In genomic region chr2:160254363-160254762, GRCh38 we compare ENCODE assay signal across 21 cellular contexts. TPM values are rescaled to one million over a fixed set of nuclear protein-coding genes. Genes with fewer than 3 reads are reported as not detected.
DNase-seq lines count a peak whose midpoint lies in the region; ATAC-seq and TF ChIP-seq lines count a peak whose summit lies in the region.
"Had no signal": no experiment of that assay in that cellular context is flagged by ENCODE, and none has a peak within 500 bp of the region (broad histone marks: within the 10 kb centered on the region; RNA-seq: fewer than 3 reads in every experiment).

No MANE protein-coding gene starts in this region.

- CTCF ChIA-PET in HEK293 (lab: Yijun Ruan, JAX), result interaction anchor here (0.6 to 2.0 kb wide), 4 partner anchors 16 to 716 kb away, joined by 3 to 10 read pairs (median 6); no protein-coding TSS in a partner anchor

- H3K9ac ChIP-seq in mesenchymal stem cell (ENCODE audit: low read length), result no peak overlapping the region

- no peak overlapping the region for H2BK12ac ChIP-seq in mesenchymal stem cell (ENCODE audit: low read length in 2 of 2)

- no peaks in the 10 kb centered on the region for H3K36me3 ChIP-seq in HEK293 (ENCODE audit: control insufficient read depth in 2 of 2, insufficient read depth in 1 of 2, low read length in 2 of 2)
- no peaks in the 10 kb centered on the region for H3K36me3 ChIP-seq in SJCRH30
- H3K36me3 ChIP-seq in mesenchymal stem cell (ENCODE audit: control insufficient read depth in 1 of 2, insufficient read depth in 2 of 2, low read depth in 1 of 2, low read length in 2 of 2), result no peaks in the 10 kb centered on the region
- no peaks in the 10 kb centered on the region for H3K36me3 ChIP-seq in right atrium auricular region
- H3K36me3 ChIP-seq: BE2C had no signal

- H3K27ac ChIP-seq in HEK293 (ENCODE audit: extremely low read depth, low read depth, low read length) (no peak overlapping the region), SJCRH30 (peak overlapping the region; percentile 79), mesenchymal stem cell (ENCODE audit: low read length, poor library complexity, severe bottlenecking) (peak overlapping the region; percentile 96), right atrium auricular region (no peak overlapping the region)
- H3K27ac ChIP-seq: RWPE1 had no signal

- H3K4me1 ChIP-seq in HEK293 (ENCODE audit: control insufficient read depth, insufficient read depth, low read length), result no peaks in the 10 kb centered on the region
- peaks cover 45% of the 10 kb centered on the region for H3K4me1 ChIP-seq in SJCRH30
- H3K4me1 ChIP-seq in mesenchymal stem cell (ENCODE audit: control insufficient read depth, insufficient read depth, low read depth, low read length), result peaks cover 10% of the 10 kb centered on the region
- peaks cover 0 to 29% of the 10 kb centered on the region in 2 donors for H3K4me1 ChIP-seq in right atrium auricular region
- H3K4me1 ChIP-seq: BE2C had no signal

- H2BK120ac ChIP-seq in mesenchymal stem cell (ENCODE audit: low read depth, low read length), result no peak overlapping the region

- no peak overlapping the region for H3K14ac ChIP-seq in mesenchymal stem cell (ENCODE audit: low read length in 2 of 2)

- no peak overlapping the region for H3K27ac Mint-ChIP-seq in T-helper 2 cell treated with Interferon-gamma antibody and Interleukin-4, amounts not matched to agents 5 μg/mL and 100 μg/mL, for 36 hours
- H3K27ac Mint-ChIP-seq: CD4-positive, CD25-positive, alpha-beta regulatory T cell; GM23338 had no signal

- H4K8ac ChIP-seq in mesenchymal stem cell (ENCODE audit: low read length), result no peak overlapping the region

- H3K79me1 ChIP-seq in mesenchymal stem cell (replicated peaks; ENCODE audit: low read length, poor library complexity, severe bottlenecking), result peaks cover 4% of the 10 kb centered on the region

- H2BK5ac ChIP-seq in mesenchymal stem cell (ENCODE audit: low read depth, low read length, poor library complexity, severe bottlenecking), result peak overlapping the region; percentile 88

- H2AFZ ChIP-seq in mesenchymal stem cell (ENCODE audit: low read depth, low read length), result no peak overlapping the region
- H2AFZ ChIP-seq: GM23338 had no signal

- no peaks in the 10 kb centered on the region for H3K36me3 Mint-ChIP-seq in T-helper 2 cell treated with Interferon-gamma antibody and Interleukin-4, amounts not matched to agents 5 μg/mL and 100 μg/mL, for 36 hours (ENCODE audit: low read depth)
- H3K36me3 Mint-ChIP-seq: CD4-positive, CD25-positive, alpha-beta regulatory T cell had no signal

- no peaks in the 10 kb centered on the region for H3K4me1 Mint-ChIP-seq in T-helper 2 cell treated with Interferon-gamma antibody and Interleukin-4, amounts not matched to agents 5 μg/mL and 100 μg/mL, for 36 hours (ENCODE audit: low read depth)
- H3K4me1 Mint-ChIP-seq: CD4-positive, CD25-positive, alpha-beta regulatory T cell; GM23338 had no signal

- H3K9me3 ChIP-seq in HEK293 (ENCODE audit: control insufficient read depth, insufficient read depth, low read depth, low read length) (no peaks in the 10 kb centered on the region), SJCRH30 (replicated peaks) (no peaks in the 10 kb centered on the region), mesenchymal stem cell (ENCODE audit: control insufficient read depth, low read length) (no peaks in the 10 kb centered on the region), right atrium auricular region (no peaks in the 10 kb centered on the region)
- H3K9me3 ChIP-seq: BE2C had no signal

- peak overlapping the region; percentile 84 for H2AK5ac ChIP-seq in mesenchymal stem cell (ENCODE audit: low read length, severe bottlenecking)

- H3K4me3 ChIP-seq in HEK293 (ENCODE audit: low read depth, low read length), result no peak overlapping the region
- no peak overlapping the region for H3K4me3 ChIP-seq in SJCRH30
- no peak overlapping the region for H3K4me3 ChIP-seq in mesenchymal stem cell (ENCODE audit: insufficient read depth in 1 of 2, low read depth in 1 of 2, low read length in 2 of 2)
- H3K4me3 ChIP-seq in right atrium auricular region, result no peak overlapping the region
- H3K4me3 ChIP-seq: GM23338 had no signal

- H2BK15ac ChIP-seq in mesenchymal stem cell (ENCODE audit: low read depth, poor library complexity, severe bottlenecking), result no peak overlapping the region

- H3K9me3 Mint-ChIP-seq in T-helper 2 cell treated with Interferon-gamma antibody and Interleukin-4, amounts not matched to agents 5 μg/mL and 100 μg/mL, for 36 hours, result no peaks in the 10 kb centered on the region
- H3K9me3 Mint-ChIP-seq: CD4-positive, CD25-positive, alpha-beta regulatory T cell; GM23338 had no signal

- POLR2A ChIA-PET in HEK293 (lab: Yijun Ruan, JAX), result no interaction called here

- DNase-seq in SJCRH30, result no peak
- DNase-seq in mesenchymal stem cell, result no peak
- DNase-seq in smooth muscle cell of the brain vasculature (ENCODE audit: low read depth, low spot score), result peak; percentile 90
- no peak for DNase-seq in T-helper 2 cell treated with Interferon-gamma antibody and Interleukin-4, amounts not matched to agents 5 μg/mL and 100 μg/mL, for 36 hours (ENCODE audit: low spot score)
- no peak for DNase-seq in mesenteric fat pad (ENCODE audit: low spot score)
- no peak for DNase-seq in right atrium auricular region (ENCODE audit: low spot score)
- DNase-seq: BE2C; CD4-positive, CD25-positive, alpha-beta regulatory T cell; COR-L47; DMS153; KG1; MV-4-11; NCI-H1417; NCI-H187 treated with DMSO at 0.1 percent for 48 hours; NCI-H2171; SIG-M5; T-helper 1 cell had no signal

- H3K4ac ChIP-seq in mesenchymal stem cell (ENCODE audit: low read depth in 1 of 2, low read length in 2 of 2), result no peak overlapping the region

- no peak overlapping the region for H4K91ac ChIP-seq in mesenchymal stem cell (ENCODE audit: low read length)

- no peak overlapping the region for H3K23ac ChIP-seq in mesenchymal stem cell (ENCODE audit: low read length in 2 of 2)

- H3K18ac ChIP-seq in mesenchymal stem cell (ENCODE audit: low read depth in 1 of 2, low read length in 2 of 2), result no peak overlapping the region

- no peak overlapping the region for H3K4me3 Mint-ChIP-seq in T-helper 2 cell treated with Interferon-gamma antibody and Interleukin-4, amounts not matched to agents 5 μg/mL and 100 μg/mL, for 36 hours
- H3K4me3 Mint-ChIP-seq: CD4-positive, CD25-positive, alpha-beta regulatory T cell; GM23338 had no signal

- TF ChIP-seq CTCF in HEK293 (tag by site-specific recombination; IDR thresholded peaks at IDR 0.05) (no peak), right atrium auricular region (IDR thresholded peaks at IDR 0.05) (no peak)

- peak overlapping the region; percentile 17 for H3K4me2 ChIP-seq in mesenchymal stem cell (ENCODE audit: low read length, poor library complexity, severe bottlenecking)
- H3K4me2 ChIP-seq: GM23338 had no signal

- peaks cover 10% of the 10 kb centered on the region for H3K27me3 Mint-ChIP-seq in T-helper 2 cell treated with Interferon-gamma antibody and Interleukin-4, amounts not matched to agents 5 μg/mL and 100 μg/mL, for 36 hours (ENCODE audit: low read depth)
- H3K27me3 Mint-ChIP-seq: CD4-positive, CD25-positive, alpha-beta regulatory T cell had no signal

- WGBS in mesenchymal stem cell, result 93% methylated on average over 3 of the region's 4 CpGs

- ATAC-seq in HG02588 (IDR thresholded peaks at IDR 0.05; ENCODE audit: unreplicated experiment), result no peak
- ATAC-seq: GM23338 had no signal

- no peaks in the 10 kb centered on the region for H3K27me3 ChIP-seq in SJCRH30
- no peaks in the 10 kb centered on the region for H3K27me3 ChIP-seq in mesenchymal stem cell (ENCODE audit: control insufficient read depth in 1 of 2, insufficient read depth in 1 of 2, low read length in 2 of 2)
- no peaks in the 10 kb centered on the region for H3K27me3 ChIP-seq in right atrium auricular region
- H3K27me3 ChIP-seq: BE2C had no signal

TF ChIP-seq in HEK293, 187 proteins besides CTCF, POLR2A, EP300 and RAD21:
- TF ChIP-seq PATZ1 (tag by site-specific recombination; IDR thresholded peaks at IDR 0.05) (no peak), ZIC2 (tag by site-specific recombination; IDR thresholded peaks at IDR 0.05) (peak; percentile 41), ZNF555 (tag by site-specific recombination; conservative IDR thresholded peaks at IDR 0.05) (no peak), GLIS1 (tag by site-specific recombination; IDR thresholded peaks at IDR 0.05) (peak; percentile 49), RBAK (tag by site-specific recombination; IDR thresholded peaks at IDR 0.05) (no peak)

RNA-seq across cellular contexts. Expression of gene ITGB6, which starts 54.3 kb away (rescaled TPM):
- total RNA-seq in SJCRH30 (2014; rRNA removed; shearing (Covaris generic)), result 3.7 and 3.8 TPM in 2 replicates
- polyA plus RNA-seq in mesenchymal stem cell (2013, experiment 1 of 2), result 0.01 TPM
- polyA plus RNA-seq in mesenchymal stem cell (2013, experiment 2 of 2), result 0.01 TPM
- total RNA-seq in mesenteric fat pad (not detected), right atrium auricular region (under 1 TPM; 0.20 to 0.30 TPM)
- total RNA-seq: CD4-positive, CD25-positive, alpha-beta regulatory T cell; GM23338 had no signal
- polyA plus RNA-seq: CD4-positive, CD25-positive, alpha-beta regulatory T cell; GM23338 had no signal

Comparison
In these comparisons a context has a peak if more than half of its experiments do, and no peak if none do; other contexts are left out.
1. H3K27ac ChIP-seq: peak in SJCRH30 (single experiment) and mesenchymal stem cell (single experiment); none in HEK293 (single experiment) and right atrium auricular region (0 of 2).